12 cellular contexts compared by ENCODE assay signal in the genomic region with DNA sequence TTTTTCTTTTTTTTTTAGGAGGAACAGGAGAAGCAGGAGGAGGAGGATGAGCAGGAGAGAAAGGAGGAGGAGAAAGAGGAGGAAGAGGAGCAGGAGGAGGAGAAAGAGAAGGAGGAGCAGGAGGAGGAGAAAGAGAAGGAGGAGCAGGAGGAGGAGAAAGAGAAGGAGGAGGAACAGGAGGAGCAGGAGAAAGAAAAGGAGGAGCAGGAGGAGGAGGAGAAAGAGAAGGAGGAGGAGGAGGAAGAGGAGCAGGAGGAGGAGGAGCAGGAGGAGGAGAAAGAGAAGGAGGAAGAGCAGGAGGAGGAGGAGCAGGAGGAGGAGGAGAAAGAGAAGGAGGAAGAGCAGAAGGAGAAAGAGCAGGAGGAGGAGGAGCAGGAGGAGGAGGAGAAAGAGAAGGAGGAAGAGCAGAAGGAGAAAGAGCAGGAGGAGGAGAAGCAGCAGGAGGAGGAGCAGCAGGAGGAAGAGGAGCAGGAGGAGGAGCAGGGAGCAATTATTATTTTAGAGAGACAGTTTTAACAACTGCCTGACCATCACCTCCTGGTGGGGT. TPM values are rescaled to one million over a fixed set of nuclear protein-coding genes. Genes with fewer than 3 reads are reported as not detected.
DNase-seq lines count a peak whose midpoint lies in the region; ATAC-seq, FAIRE-seq and TF ChIP-seq lines count a peak whose summit lies in the region.
"Not testable (repeated sequence)": the region's sequence is repeated elsewhere in the genome, so short reads cannot be mapped to it uniquely, and the experiment has no call there.
"Had no signal": no experiment of that assay in that cellular context is flagged by ENCODE, and none has a peak within 500 bp of the region (broad histone marks: within the 10 kb centered on the region; RNA-seq: fewer than 3 reads in every experiment).

No MANE protein-coding gene starts in this region.

- ATAC-seq in central memory CD8-positive, alpha-beta T cell (replicated peaks; ENCODE audit: extremely low read depth, poor library complexity, severe bottlenecking); stimulated activated memory B cell treated with anti-CD40 and anti-IgM and Interleukin-4, amounts not matched to agents 10 μg/mL and 1 μg/mL and 100 μg/mL, for 72 hours: not testable (repeated sequence)

- H3K9me1 ChIP-seq in keratinocyte (ENCODE audit: control insufficient read depth, extremely low read depth, insufficient read depth, low read length): not testable (repeated sequence)

- not testable (repeated sequence) for H3K9me2 ChIP-seq in GM23248 (ENCODE audit: insufficient read depth)

- not testable (repeated sequence) for H3K36me3 Mint-ChIP-seq in activated CD4-positive, alpha-beta T cell treated with anti-CD3 and anti-CD28 coated beads, Interleukin-2, amount 10 ng/mL, durations not matched to agents 24 days and 14 days (ENCODE audit: low read depth); activated naive CD4-positive, alpha-beta T cell treated with anti-CD3 and anti-CD28 coated beads, Interleukin-2, amount 10 ng/mL, durations not matched to agents 7 days and 5 days; central memory CD8-positive, alpha-beta T cell (ENCODE audit: insufficient read depth); stimulated activated memory B cell treated with anti-CD40 and anti-IgM and Interleukin-4, amounts not matched to agents 10 μg/mL and 1 μg/mL and 100 μg/mL, for 72 hours

- peak overlapping the region; percentile 62 for H3K4me3 Mint-ChIP-seq in activated CD4-positive, alpha-beta T cell treated with anti-CD3 and anti-CD28 coated beads, Interleukin-2, amount 10 ng/mL, durations not matched to agents 24 days and 14 days
- H3K4me3 Mint-ChIP-seq in activated naive CD4-positive, alpha-beta T cell treated with anti-CD3 and anti-CD28 coated beads, Interleukin-2, amount 10 ng/mL, durations not matched to agents 7 days and 5 days: peak overlapping the region; percentile 18
- peak overlapping the region; percentile 63 for H3K4me3 Mint-ChIP-seq in central memory CD8-positive, alpha-beta T cell
- peak overlapping the region; percentile 56 for H3K4me3 Mint-ChIP-seq in stimulated activated memory B cell treated with anti-CD40 and anti-IgM and Interleukin-4, amounts not matched to agents 10 μg/mL and 1 μg/mL and 100 μg/mL, for 72 hours

- not testable (repeated sequence) for H4K20me1 ChIP-seq in GM23248 (ENCODE audit: insufficient read depth); keratinocyte (ENCODE audit: control insufficient read depth, extremely low read depth, insufficient read depth, low read length)

- H2AFZ ChIP-seq in GM23248 (peak overlapping the region; percentile 38; the same call in 1 of the 2 replicates), keratinocyte (ENCODE audit: control insufficient read depth, low read length) (peak overlapping the region; percentile 66)

- not testable (repeated sequence) for H3K4me1 Mint-ChIP-seq in activated CD4-positive, alpha-beta T cell treated with anti-CD3 and anti-CD28 coated beads, Interleukin-2, amount 10 ng/mL, durations not matched to agents 24 days and 14 days
- peaks cover 24% of the 10 kb centered on the region for H3K4me1 Mint-ChIP-seq in activated naive CD4-positive, alpha-beta T cell treated with anti-CD3 and anti-CD28 coated beads, Interleukin-2, amount 10 ng/mL, durations not matched to agents 7 days and 5 days
- peaks cover 20% of the 10 kb centered on the region for H3K4me1 Mint-ChIP-seq in central memory CD8-positive, alpha-beta T cell
- peaks cover 14% of the 10 kb centered on the region for H3K4me1 Mint-ChIP-seq in stimulated activated memory B cell treated with anti-CD40 and anti-IgM and Interleukin-4, amounts not matched to agents 10 μg/mL and 1 μg/mL and 100 μg/mL, for 72 hours

- peak overlapping the region; percentile 56 for H3K27ac Mint-ChIP-seq in activated CD4-positive, alpha-beta T cell treated with anti-CD3 and anti-CD28 coated beads, Interleukin-2, amount 10 ng/mL, durations not matched to agents 24 days and 14 days
- H3K27ac Mint-ChIP-seq in activated naive CD4-positive, alpha-beta T cell treated with anti-CD3 and anti-CD28 coated beads, Interleukin-2, amount 10 ng/mL, durations not matched to agents 7 days and 5 days: not testable (repeated sequence)
- H3K27ac Mint-ChIP-seq in central memory CD8-positive, alpha-beta T cell (ENCODE audit: low read depth): peak overlapping the region; percentile 74
- H3K27ac Mint-ChIP-seq in stimulated activated memory B cell treated with anti-CD40 and anti-IgM and Interleukin-4, amounts not matched to agents 10 μg/mL and 1 μg/mL and 100 μg/mL, for 72 hours: peak overlapping the region; percentile 76

- H3K4me3 ChIP-seq in AG10803 (ENCODE audit: low read length); GM23248; keratinocyte (ENCODE audit: control insufficient read depth in 2 of 3, extremely low read depth in 1 of 3, insufficient read depth in 2 of 3, low read depth in 1 of 3, low read length in 3 of 3): not testable (repeated sequence)

- DNase-seq in AG10803 (ENCODE audit: low read depth) (peak; percentile 11), NCI-H226 (peak; percentile 18)
- DNase-seq in GM23248; activated CD4-positive, alpha-beta T cell treated with anti-CD3 and anti-CD28 coated beads, Interleukin-2, amount 10 ng/mL, durations not matched to agents 24 days and 14 days; activated naive CD4-positive, alpha-beta T cell treated with anti-CD3 and anti-CD28 coated beads, Interleukin-2, amount 10 ng/mL, durations not matched to agents 7 days and 5 days; central memory CD8-positive, alpha-beta T cell (ENCODE audit: low spot score in 2 of 2); keratinocyte (ENCODE audit: low read depth, low spot score): not testable (repeated sequence)

- not testable (repeated sequence) for H3K27me3 ChIP-seq in GM23248 (replicated peaks; ENCODE audit: insufficient read depth); keratinocyte (ENCODE audit: control insufficient read depth, extremely low read depth, insufficient read depth, low read length)

- in situ Hi-C loops in GM23248 (cut with MboI): loop anchor here (25.0 kb wide), 1 partner anchor 169 kb away; a partner anchor contains a TSS

- H3K4me1 ChIP-seq in GM23248 (ENCODE audit: insufficient read depth); keratinocyte (ENCODE audit: control insufficient read depth, extremely low read depth, insufficient read depth, low read length): not testable (repeated sequence)

- dilution Hi-C loops in keratinocyte (cut with MboI; ENCODE audit: extremely low pct_ligation_motif_present, low sequenced_read_pairs): not testable (repeated sequence)

- H3K9ac ChIP-seq in GM23248; keratinocyte (ENCODE audit: control insufficient read depth, extremely low read depth, insufficient read depth, low read length): not testable (repeated sequence)

- CTCF ChIA-PET in activated naive CD4-positive, alpha-beta T cell treated with anti-CD3 and anti-CD28 coated beads, Interleukin-2, amount 10 ng/mL, durations not matched to agents 7 days and 5 days (lab: Charles Lee): interaction anchor here (1.0 kb wide), 1 partner anchor 186 kb away, joined by 3 read pairs; no protein-coding TSS in a partner anchor

- not testable (repeated sequence) for TF ChIP-seq CTCF in AG10803 (conservative IDR thresholded peaks at IDR 0.05; ENCODE audit: low read length); keratinocyte (optimal IDR thresholded peaks at IDR 0.05 in 1 of 3, IDR thresholded peaks at IDR 0.05 in 1 of 3, conservative IDR thresholded peaks at IDR 0.05 in 1 of 3; ENCODE audit: extremely low read depth in 1 of 3, insufficient read depth in 2 of 3, low read length in 3 of 3)

- H3K4me2 ChIP-seq in GM23248 (ENCODE audit: unreplicated experiment): not testable (repeated sequence)
- H3K4me2 ChIP-seq in keratinocyte (ENCODE audit: control insufficient read depth, extremely low read depth, insufficient read depth, low read depth, low read length): peak overlapping the region; percentile 10

- not testable (repeated sequence) for H3K79me2 ChIP-seq in GM23248 (ENCODE audit: insufficient read depth); keratinocyte (ENCODE audit: control insufficient read depth, insufficient read depth, low read length)

- H3K27ac ChIP-seq in GM23248; keratinocyte (ENCODE audit: control insufficient read depth, insufficient read depth, low read length): not testable (repeated sequence)

- not testable (repeated sequence) for H3K9me3 ChIP-seq in GM23248 (ENCODE audit: low read depth); keratinocyte (ENCODE audit: control insufficient read depth, low read depth, low read length)

- FAIRE-seq in keratinocyte (lab: Jason Lieb, UNC): not testable (repeated sequence)

- not testable (repeated sequence) for H3K9me3 Mint-ChIP-seq in activated CD4-positive, alpha-beta T cell treated with anti-CD3 and anti-CD28 coated beads, Interleukin-2, amount 10 ng/mL, durations not matched to agents 24 days and 14 days; activated naive CD4-positive, alpha-beta T cell treated with anti-CD3 and anti-CD28 coated beads, Interleukin-2, amount 10 ng/mL, durations not matched to agents 7 days and 5 days; central memory CD8-positive, alpha-beta T cell; stimulated activated memory B cell treated with anti-CD40 and anti-IgM and Interleukin-4, amounts not matched to agents 10 μg/mL and 1 μg/mL and 100 μg/mL, for 72 hours

- not testable (repeated sequence) for H3F3A ChIP-seq in GM23248 (ENCODE audit: insufficient read depth)

- not testable (repeated sequence) for H3K36me3 ChIP-seq in GM23248 (ENCODE audit: low read depth); keratinocyte (ENCODE audit: control insufficient read depth in 2 of 2, extremely low read depth in 1 of 2, insufficient read depth in 2 of 2, low read length in 2 of 2)

- not testable (repeated sequence) for H3K27me3 Mint-ChIP-seq in activated CD4-positive, alpha-beta T cell treated with anti-CD3 and anti-CD28 coated beads, Interleukin-2, amount 10 ng/mL, durations not matched to agents 24 days and 14 days; activated naive CD4-positive, alpha-beta T cell treated with anti-CD3 and anti-CD28 coated beads, Interleukin-2, amount 10 ng/mL, durations not matched to agents 7 days and 5 days; central memory CD8-positive, alpha-beta T cell; stimulated activated memory B cell treated with anti-CD40 and anti-IgM and Interleukin-4, amounts not matched to agents 10 μg/mL and 1 μg/mL and 100 μg/mL, for 72 hours

- intact Hi-C loops in activated CD4-positive, alpha-beta T cell treated with anti-CD3 and anti-CD28 coated beads, Interleukin-2, amount 10 ng/mL, durations not matched to agents 24 days and 14 days (cut with micrococcal nuclease): loop anchor here (5.0 kb wide), 2 partner anchors 141 to 164 kb away; a partner anchor contains a TSS

RNA-seq across cellular contexts. Expression of a gene that starts 10.5 kb away (rescaled TPM):
- not detected in 2 replicates for total RNA-seq in GM23248 (2014; rRNA removed; shearing (Covaris generic))
- polyA plus RNA-seq in GM23248 (2016; fragmentation: Nextera tagmentation; extraction: Ambion mirVana) (not detected in 2 replicates), keratinocyte (0.06 to 0.12 TPM (median 0.06 TPM) in 3 replicates)
- total RNA-seq in activated CD4-positive, alpha-beta T cell treated with anti-CD3 and anti-CD28 coated beads, Interleukin-2, amount 10 ng/mL, durations not matched to agents 24 days and 14 days: 0.31 and 0.40 TPM in 2 replicates
- polyA plus RNA-seq in keratinocyte (2011; ENCODE audit: low read depth): not detected
- not detected in 2 replicates for polyA plus RNA-seq in keratinocyte (2011; cell fraction: cytosol; rRNA removed)
- 0.11 TPM in 1 of 2 replicates, not detected in the other for polyA plus RNA-seq in keratinocyte (2011; cell fraction: nucleus; rRNA removed)
- polyA plus RNA-seq in keratinocyte (2012; ENCODE audit: low replicate concordance): 0.05 TPM in 1 of 2 replicates, not detected in the other
- 0.10 to 0.19 TPM in 2 of 3 replicates, not detected in the other for polyA minus RNA-seq in keratinocyte
- not detected for polyA minus RNA-seq in keratinocyte (2011; cell fraction: cytosol; rRNA and poly(A)+ RNA removed)
- not detected in 2 replicates for polyA minus RNA-seq in keratinocyte (2011; cell fraction: nucleus; rRNA and poly(A)+ RNA removed)
- total RNA-seq: A673, Caco-2, lung microvascular endothelial cell, Right ventricle myocardium inferior had no signal
